In the genomic region with DNA sequence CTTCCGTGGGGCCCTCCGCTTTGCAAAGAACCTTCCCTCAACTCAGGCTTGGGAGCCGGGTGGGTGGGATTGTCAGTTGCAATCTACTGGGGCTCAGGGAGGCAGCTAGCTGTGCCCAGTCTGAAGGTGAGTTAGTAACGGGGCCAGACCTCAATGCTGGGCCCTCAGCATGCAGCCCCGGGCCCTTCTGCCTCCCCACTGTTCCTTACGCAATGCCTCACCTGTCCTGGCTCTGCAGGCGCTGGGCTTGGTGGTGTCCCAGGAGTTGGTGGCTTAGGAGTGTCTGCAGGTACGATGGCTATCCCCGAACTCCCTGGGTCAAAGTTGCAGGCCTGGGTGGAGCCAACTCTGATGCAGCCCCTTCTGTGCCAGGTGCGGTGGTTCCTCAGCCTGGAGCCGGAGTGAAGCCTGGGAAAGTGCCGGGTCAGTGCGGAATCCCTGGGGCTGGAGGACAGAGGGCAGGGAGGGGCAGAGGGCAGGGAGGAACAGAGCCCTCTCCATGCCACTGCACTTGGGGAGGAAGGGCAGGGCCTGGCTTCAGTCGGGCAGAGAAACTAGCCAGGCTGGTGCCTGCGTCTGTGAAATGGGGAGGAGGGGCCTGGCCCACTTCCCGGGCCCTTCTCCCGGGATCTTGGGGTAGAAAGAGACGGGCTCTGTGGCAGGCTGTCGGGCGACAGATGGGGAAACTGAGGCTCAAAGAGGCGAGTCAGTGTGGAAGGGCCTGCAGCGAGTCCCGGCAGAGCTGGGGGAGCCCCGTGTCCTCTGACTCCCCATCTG, we compare ENCODE assay signal across 1 cellular context.
TF ChIP-seq lines count a peak whose summit lies in the region.

No MANE protein-coding gene starts in this region.

TF ChIP-seq in WTC11, 78 proteins besides CTCF, POLR2A, EP300 and RAD21 (continued from another document):
- TF ChIP-seq GTF2I (CRISPR knock-in tag; conservative IDR thresholded peaks at IDR 0.05) (no peak), ETV6 (CRISPR knock-in tag; IDR thresholded peaks at IDR 0.05) (peak; percentile 80; the same call in 1 of the 2 replicates), TEAD4 (CRISPR knock-in tag; IDR thresholded peaks at IDR 0.05) (no peak), GRHL2 (CRISPR knock-in tag; IDR thresholded peaks at IDR 0.05; ENCODE audit: insufficient replicate concordance, severe bottlenecking) (no peak), ZNF416 (CRISPR knock-in tag; IDR thresholded peaks at IDR 0.05) (no peak), NR1H2 (CRISPR knock-in tag; IDR thresholded peaks at IDR 0.05) (no peak), RORB (CRISPR knock-in tag; IDR thresholded peaks at IDR 0.05) (no peak)
- TF ChIP-seq, protein P1, sequence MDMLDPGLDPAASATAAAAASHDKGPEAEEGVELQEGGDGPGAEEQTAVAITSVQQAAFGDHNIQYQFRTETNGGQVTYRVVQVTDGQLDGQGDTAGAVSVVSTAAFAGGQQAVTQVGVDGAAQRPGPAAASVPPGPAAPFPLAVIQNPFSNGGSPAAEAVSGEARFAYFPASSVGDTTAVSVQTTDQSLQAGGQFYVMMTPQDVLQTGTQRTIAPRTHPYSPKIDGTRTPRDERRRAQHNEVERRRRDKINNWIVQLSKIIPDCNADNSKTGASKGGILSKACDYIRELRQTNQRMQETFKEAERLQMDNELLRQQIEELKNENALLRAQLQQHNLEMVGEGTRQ (CRISPR knock-in tag; IDR thresholded peaks at IDR 0.05), result no peak
- TF ChIP-seq, protein P2, sequence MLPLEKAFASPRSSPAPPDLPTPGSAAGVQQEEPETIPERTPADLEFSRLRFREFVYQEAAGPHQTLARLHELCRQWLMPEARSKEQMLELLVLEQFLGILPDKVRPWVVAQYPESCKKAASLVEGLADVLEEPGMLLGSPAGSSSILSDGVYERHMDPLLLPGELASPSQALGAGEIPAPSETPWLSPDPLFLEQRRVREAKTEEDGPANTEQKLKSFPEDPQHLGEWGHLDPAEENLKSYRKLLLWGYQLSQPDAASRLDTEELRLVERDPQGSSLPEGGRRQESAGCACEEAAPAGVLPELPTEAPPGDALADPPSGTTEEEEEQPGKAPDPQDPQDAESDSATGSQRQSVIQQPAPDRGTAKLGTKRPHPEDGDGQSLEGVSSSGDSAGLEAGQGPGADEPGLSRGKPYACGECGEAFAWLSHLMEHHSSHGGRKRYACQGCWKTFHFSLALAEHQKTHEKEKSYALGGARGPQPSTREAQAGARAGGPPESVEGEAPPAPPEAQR (CRISPR knock-in tag; IDR thresholded peaks at IDR 0.05), result no peak
- TF ChIP-seq, protein P3, sequence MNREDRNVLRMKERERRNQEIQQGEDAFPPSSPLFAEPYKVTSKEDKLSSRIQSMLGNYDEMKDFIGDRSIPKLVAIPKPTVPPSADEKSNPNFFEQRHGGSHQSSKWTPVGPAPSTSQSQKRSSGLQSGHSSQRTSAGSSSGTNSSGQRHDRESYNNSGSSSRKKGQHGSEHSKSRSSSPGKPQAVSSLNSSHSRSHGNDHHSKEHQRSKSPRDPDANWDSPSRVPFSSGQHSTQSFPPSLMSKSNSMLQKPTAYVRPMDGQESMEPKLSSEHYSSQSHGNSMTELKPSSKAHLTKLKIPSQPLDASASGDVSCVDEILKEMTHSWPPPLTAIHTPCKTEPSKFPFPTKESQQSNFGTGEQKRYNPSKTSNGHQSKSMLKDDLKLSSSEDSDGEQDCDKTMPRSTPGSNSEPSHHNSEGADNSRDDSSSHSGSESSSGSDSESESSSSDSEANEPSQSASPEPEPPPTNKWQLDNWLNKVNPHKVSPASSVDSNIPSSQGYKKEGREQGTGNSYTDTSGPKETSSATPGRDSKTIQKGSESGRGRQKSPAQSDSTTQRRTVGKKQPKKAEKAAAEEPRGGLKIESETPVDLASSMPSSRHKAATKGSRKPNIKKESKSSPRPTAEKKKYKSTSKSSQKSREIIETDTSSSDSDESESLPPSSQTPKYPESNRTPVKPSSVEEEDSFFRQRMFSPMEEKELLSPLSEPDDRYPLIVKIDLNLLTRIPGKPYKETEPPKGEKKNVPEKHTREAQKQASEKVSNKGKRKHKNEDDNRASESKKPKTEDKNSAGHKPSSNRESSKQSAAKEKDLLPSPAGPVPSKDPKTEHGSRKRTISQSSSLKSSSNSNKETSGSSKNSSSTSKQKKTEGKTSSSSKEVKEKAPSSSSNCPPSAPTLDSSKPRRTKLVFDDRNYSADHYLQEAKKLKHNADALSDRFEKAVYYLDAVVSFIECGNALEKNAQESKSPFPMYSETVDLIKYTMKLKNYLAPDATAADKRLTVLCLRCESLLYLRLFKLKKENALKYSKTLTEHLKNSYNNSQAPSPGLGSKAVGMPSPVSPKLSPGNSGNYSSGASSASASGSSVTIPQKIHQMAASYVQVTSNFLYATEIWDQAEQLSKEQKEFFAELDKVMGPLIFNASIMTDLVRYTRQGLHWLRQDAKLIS (CRISPR knock-in tag; IDR thresholded peaks at IDR 0.05; ENCODE audit: borderline replicate concordance), result no peak
- TF ChIP-seq, protein P4, sequence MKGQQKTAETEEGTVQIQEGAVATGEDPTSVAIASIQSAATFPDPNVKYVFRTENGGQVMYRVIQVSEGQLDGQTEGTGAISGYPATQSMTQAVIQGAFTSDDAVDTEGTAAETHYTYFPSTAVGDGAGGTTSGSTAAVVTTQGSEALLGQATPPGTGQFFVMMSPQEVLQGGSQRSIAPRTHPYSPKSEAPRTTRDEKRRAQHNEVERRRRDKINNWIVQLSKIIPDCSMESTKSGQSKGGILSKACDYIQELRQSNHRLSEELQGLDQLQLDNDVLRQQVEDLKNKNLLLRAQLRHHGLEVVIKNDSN (CRISPR knock-in tag; IDR thresholded peaks at IDR 0.05), result no peak
- TF ChIP-seq, protein P5, sequence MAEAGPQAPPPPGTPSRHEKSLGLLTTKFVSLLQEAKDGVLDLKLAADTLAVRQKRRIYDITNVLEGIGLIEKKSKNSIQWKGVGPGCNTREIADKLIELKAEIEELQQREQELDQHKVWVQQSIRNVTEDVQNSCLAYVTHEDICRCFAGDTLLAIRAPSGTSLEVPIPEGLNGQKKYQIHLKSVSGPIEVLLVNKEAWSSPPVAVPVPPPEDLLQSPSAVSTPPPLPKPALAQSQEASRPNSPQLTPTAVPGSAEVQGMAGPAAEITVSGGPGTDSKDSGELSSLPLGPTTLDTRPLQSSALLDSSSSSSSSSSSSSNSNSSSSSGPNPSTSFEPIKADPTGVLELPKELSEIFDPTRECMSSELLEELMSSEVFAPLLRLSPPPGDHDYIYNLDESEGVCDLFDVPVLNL (CRISPR knock-in tag; IDR thresholded peaks at IDR 0.05; ENCODE audit: borderline replicate concordance, low read depth), result no peak
- TF ChIP-seq, protein P6, sequence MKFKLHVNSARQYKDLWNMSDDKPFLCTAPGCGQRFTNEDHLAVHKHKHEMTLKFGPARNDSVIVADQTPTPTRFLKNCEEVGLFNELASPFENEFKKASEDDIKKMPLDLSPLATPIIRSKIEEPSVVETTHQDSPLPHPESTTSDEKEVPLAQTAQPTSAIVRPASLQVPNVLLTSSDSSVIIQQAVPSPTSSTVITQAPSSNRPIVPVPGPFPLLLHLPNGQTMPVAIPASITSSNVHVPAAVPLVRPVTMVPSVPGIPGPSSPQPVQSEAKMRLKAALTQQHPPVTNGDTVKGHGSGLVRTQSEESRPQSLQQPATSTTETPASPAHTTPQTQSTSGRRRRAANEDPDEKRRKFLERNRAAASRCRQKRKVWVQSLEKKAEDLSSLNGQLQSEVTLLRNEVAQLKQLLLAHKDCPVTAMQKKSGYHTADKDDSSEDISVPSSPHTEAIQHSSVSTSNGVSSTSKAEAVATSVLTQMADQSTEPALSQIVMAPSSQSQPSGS (CRISPR knock-in tag; IDR thresholded peaks at IDR 0.05; ENCODE audit: borderline replicate concordance, low read depth), result no peak
- TF ChIP-seq, protein P7, sequence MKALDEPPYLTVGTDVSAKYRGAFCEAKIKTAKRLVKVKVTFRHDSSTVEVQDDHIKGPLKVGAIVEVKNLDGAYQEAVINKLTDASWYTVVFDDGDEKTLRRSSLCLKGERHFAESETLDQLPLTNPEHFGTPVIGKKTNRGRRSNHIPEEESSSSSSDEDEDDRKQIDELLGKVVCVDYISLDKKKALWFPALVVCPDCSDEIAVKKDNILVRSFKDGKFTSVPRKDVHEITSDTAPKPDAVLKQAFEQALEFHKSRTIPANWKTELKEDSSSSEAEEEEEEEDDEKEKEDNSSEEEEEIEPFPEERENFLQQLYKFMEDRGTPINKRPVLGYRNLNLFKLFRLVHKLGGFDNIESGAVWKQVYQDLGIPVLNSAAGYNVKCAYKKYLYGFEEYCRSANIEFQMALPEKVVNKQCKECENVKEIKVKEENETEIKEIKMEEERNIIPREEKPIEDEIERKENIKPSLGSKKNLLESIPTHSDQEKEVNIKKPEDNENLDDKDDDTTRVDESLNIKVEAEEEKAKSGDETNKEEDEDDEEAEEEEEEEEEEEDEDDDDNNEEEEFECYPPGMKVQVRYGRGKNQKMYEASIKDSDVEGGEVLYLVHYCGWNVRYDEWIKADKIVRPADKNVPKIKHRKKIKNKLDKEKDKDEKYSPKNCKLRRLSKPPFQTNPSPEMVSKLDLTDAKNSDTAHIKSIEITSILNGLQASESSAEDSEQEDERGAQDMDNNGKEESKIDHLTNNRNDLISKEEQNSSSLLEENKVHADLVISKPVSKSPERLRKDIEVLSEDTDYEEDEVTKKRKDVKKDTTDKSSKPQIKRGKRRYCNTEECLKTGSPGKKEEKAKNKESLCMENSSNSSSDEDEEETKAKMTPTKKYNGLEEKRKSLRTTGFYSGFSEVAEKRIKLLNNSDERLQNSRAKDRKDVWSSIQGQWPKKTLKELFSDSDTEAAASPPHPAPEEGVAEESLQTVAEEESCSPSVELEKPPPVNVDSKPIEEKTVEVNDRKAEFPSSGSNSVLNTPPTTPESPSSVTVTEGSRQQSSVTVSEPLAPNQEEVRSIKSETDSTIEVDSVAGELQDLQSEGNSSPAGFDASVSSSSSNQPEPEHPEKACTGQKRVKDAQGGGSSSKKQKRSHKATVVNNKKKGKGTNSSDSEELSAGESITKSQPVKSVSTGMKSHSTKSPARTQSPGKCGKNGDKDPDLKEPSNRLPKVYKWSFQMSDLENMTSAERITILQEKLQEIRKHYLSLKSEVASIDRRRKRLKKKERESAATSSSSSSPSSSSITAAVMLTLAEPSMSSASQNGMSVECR (CRISPR knock-in tag; IDR thresholded peaks at IDR 0.05; ENCODE audit: borderline replicate concordance), result no peak
TF ChIP-seq in WTC11: peak in this region for 4.
